ENCODE assay signal across 8 cellular contexts in genomic region chr12:112125250-112125999, GRCh38. TPM values are rescaled to one million over a fixed set of nuclear protein-coding genes. Genes with fewer than 3 reads are reported as not detected.
A peak's percentile ranks its signal among the peaks of the same experiment; 100 is the strongest.
DNase-seq lines count a peak whose midpoint lies in the region; ATAC-seq and TF ChIP-seq lines count a peak whose summit lies in the region.

Gene TRAFD1 (plus strand): TSS chr12:112125560. CDS start chr12:112130523, 4,963 bp downstream.

- H3K9me2 ChIP-seq in PC-9 (ENCODE audit: insufficient read depth), result no peaks in the 10 kb centered on the region

- intact Hi-C loops in PC-9 (cut with micrococcal nuclease; ENCODE audit: unreplicated experiment), result no loop called here

- peaks cover 2% of the 10 kb centered on the region for H3K36me3 ChIP-seq in PC-9 (ENCODE audit: low read depth)

- no peaks in the 10 kb centered on the region for H3K27me3 ChIP-seq in PC-9 (ENCODE audit: insufficient read depth, low read depth)

- H3K9me3 ChIP-seq in PC-9 (ENCODE audit: insufficient read depth, low read depth), result no peaks in the 10 kb centered on the region

- peak within 1 kb of the TSS; percentile 80 for H2AFZ ChIP-seq in PC-9

- CTCF ChIA-PET in PC-9 (lab: Charles Lee), result no interaction called here

- peak; percentile 91 for ATAC-seq in GM21619 (IDR thresholded peaks at IDR 0.05; ENCODE audit: unreplicated experiment)

- BruUV-seq in PC-9 (replicated peaks; lab: Mats Ljungman, UMichigan), result TSS peak; percentile 65

- peak within 1 kb of the TSS; percentile 84 for H3K4me3 ChIP-seq in Jurkat, Clone E6-1 (ENCODE audit: low read length)
- H3K4me3 ChIP-seq in PC-9 (peak within 1 kb of the TSS; percentile 89), epithelial cell of proximal tubule (ENCODE audit: low read depth, low read length) (peak within 1 kb of the TSS; percentile 94)

- DNase-seq in DMS153 (lab: John Stamatoyannopoulos, UW), result peak; percentile 94
- peak; percentile 95 for DNase-seq in Jurkat, Clone E6-1 (ENCODE audit: low read depth, low spot score)
- peak; percentile 94 to 98 for DNase-seq in PC-9
- peak; percentile 99 for DNase-seq in activated T-cell treated with anti-CD3 and anti-CD28 coated beads, Interleukin-2, amount 50 U/mL, for 1 hour
- peak; percentile 53 for DNase-seq in epithelial cell of proximal tubule (ENCODE audit: low read depth)
- DNase-seq in mucosa of gallbladder (ENCODE audit: low spot score), result peak; percentile 97
- DNase-seq in stimulated activated CD8-positive, alpha-beta memory T cell treated with anti-CD3 and anti-CD28 coated beads, Interleukin-4, amount 100 ng/mL, for 4 hours (ENCODE audit: low read depth in 2 of 2, low spot score in 1 of 2), result peak; percentile 94 to 96

- TF ChIP-seq CTCF in PC-9 (conservative IDR thresholded peaks at IDR 0.05), result no peak
- no peak for TF ChIP-seq CTCF in epithelial cell of proximal tubule (conservative IDR thresholded peaks at IDR 0.05; ENCODE audit: low read depth, low read length)

- peaks cover 67% of the 10 kb centered on the region for H3K4me1 ChIP-seq in PC-9 (replicated peaks; ENCODE audit: insufficient read depth)

- peak within 1 kb of the TSS; percentile 97 for H3K4me2 ChIP-seq in PC-9

- H3K79me2 ChIP-seq in PC-9 (ENCODE audit: low read depth), result peaks cover 47% of the 10 kb centered on the region

- 0 out of 2 replicates have a peak within 1 kb of the TSS, but pooled peaks have one; percentile 17 for H3K27ac ChIP-seq in PC-9

- peaks cover 42% of the 10 kb centered on the region for H3F3A ChIP-seq in PC-9 (ENCODE audit: insufficient read depth, low read depth)

- H4K20me1 ChIP-seq in PC-9 (ENCODE audit: insufficient read depth), result no peaks in the 10 kb centered on the region

- POLR2A ChIA-PET in PC-9 (lab: Charles Lee; ENCODE audit: unreplicated experiment), result interaction anchor here (0.6 to 1.1 kb wide), 6 partner anchors 13 to 288 kb away, joined by 3 to 7 read pairs (median 4); partner anchors contain the start of gene NAA25

RNA-seq across cellular contexts. Expression of gene TRAFD1, which starts in this region (rescaled TPM):
- polyA plus RNA-seq in Jurkat, Clone E6-1 (2012; ENCODE audit: insufficient read depth, insufficient read length), result 16.3 TPM
- total RNA-seq in PC-9 (2021) (34.1 and 38.7 TPM in 2 replicates), epithelial cell of proximal tubule (19.0 and 29.4 TPM in 2 replicates), mucosa of gallbladder (28.1 TPM)

Comparison
In these comparisons a context has a peak if more than half of its experiments do, and no peak if none do; other contexts are left out.
1. Peak in every context shown above with its lines: DNase-seq, ATAC-seq, H3K4me3 ChIP-seq and H3K27ac ChIP-seq.